ENCODE assay signal across 11 cellular contexts in the genomic region with DNA sequence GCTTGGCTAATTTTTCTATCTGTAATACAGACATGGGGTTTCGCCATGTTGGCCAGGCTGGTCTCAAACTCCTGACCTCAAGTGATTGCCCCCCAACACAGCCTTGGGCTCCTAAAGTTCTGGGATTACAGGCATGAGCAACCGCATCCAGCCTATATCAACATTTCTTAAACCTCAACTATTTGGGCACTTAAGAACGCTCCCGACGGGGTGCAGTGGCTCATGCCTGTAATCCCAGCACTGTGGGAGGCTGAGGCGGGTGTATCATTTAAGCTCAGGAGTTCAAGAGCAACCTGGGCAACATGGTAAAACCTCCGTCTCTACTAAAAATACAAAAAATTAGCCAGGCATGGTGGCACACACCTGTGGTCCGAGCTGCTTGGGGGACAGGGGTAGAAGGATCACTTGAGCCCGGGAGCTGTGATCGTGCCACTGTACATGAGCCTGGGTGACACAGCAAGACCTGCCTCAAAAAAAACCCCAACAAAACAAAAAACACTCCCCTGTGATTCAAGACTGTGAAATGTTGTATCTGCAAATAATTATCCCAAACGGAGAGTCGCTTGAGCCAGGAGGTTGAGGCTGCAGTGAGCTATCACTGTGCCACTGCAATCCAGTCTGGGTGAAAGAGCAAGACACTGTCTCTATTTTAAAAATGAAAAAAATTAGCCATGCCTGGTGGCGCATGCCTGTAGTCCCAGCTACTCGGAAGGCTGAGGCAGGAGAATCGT. TPM values are rescaled to one million over a fixed set of nuclear protein-coding genes. Genes with fewer than 3 reads are reported as not detected.
DNase-seq lines count a peak whose midpoint lies in the region; ATAC-seq and TF ChIP-seq lines count a peak whose summit lies in the region.
"Had no signal": no experiment of that assay in that cellular context is flagged by ENCODE, and none has a peak within 500 bp of the region (broad histone marks: within the 10 kb centered on the region; RNA-seq: fewer than 3 reads in every experiment).

No MANE protein-coding gene starts in this region.

- H3K9me2 ChIP-seq in DOHH2 (replicated peaks; ENCODE audit: control insufficient read depth, low read length): no peaks in the 10 kb centered on the region

- H3K36me3 ChIP-seq in DOHH2 (ENCODE audit: control insufficient read depth, low read length) (peaks cover 29% of the 10 kb centered on the region), OCI-LY3 (replicated peaks; ENCODE audit: low read depth, low read length) (peaks cover 8% of the 10 kb centered on the region)
- H3K36me3 ChIP-seq: HAP-1, upper lobe of right lung had no signal

- H3K9me3 ChIP-seq in DOHH2 (ENCODE audit: control insufficient read depth, insufficient read depth, low read length) (no peaks in the 10 kb centered on the region), OCI-LY3 (ENCODE audit: insufficient read depth, low read length) (no peaks in the 10 kb centered on the region)
- H3K9me3 ChIP-seq: HAP-1, upper lobe of right lung had no signal

- H3K4me1 ChIP-seq in DOHH2 (ENCODE audit: control insufficient read depth, low read length) (peaks cover 80% of the 10 kb centered on the region), OCI-LY3 (ENCODE audit: low read length) (peaks cover 27% of the 10 kb centered on the region)

- peak; percentile 44 for ATAC-seq in sciatic nerve
- no peak for ATAC-seq in GM19452 (IDR thresholded peaks at IDR 0.05; ENCODE audit: unreplicated experiment)
- ATAC-seq: upper lobe of right lung had no signal

- H4K20me1 ChIP-seq in DOHH2 (ENCODE audit: control insufficient read depth, insufficient read depth, low read depth, low read length): 0 out of 2 replicates have a peak, but pooled peaks cover 5% of the 10 kb centered on the region
- H4K20me1 ChIP-seq in OCI-LY3 (ENCODE audit: insufficient read depth, low read length): peaks cover 88% of the 10 kb centered on the region

- H3K4me2 ChIP-seq in DOHH2 (ENCODE audit: low read length): peak overlapping the region; percentile 68
- H3K4me2 ChIP-seq in OCI-LY3 (ENCODE audit: low read length): peak overlapping the region; percentile 57

- H3K4me3 ChIP-seq in DOHH2 (ENCODE audit: low read length) (0 out of 2 replicates have a peak overlapping the region, but pooled peaks have one; percentile 12), OCI-LY3 (ENCODE audit: low read length) (peak overlapping the region; percentile 60), epithelial cell of proximal tubule (ENCODE audit: low read depth, low read length) (no peak overlapping the region)
- H3K4me3 ChIP-seq: HAP-1, upper lobe of right lung had no signal

- H3K27me3 ChIP-seq in DOHH2 (ENCODE audit: control insufficient read depth, low read length) (no peaks in the 10 kb centered on the region), OCI-LY3 (ENCODE audit: low read depth, low read length) (no peaks in the 10 kb centered on the region)
- H3K27me3 ChIP-seq: upper lobe of right lung had no signal

- H3F3A ChIP-seq in DOHH2 (ENCODE audit: control insufficient read depth, insufficient read depth): peaks cover 21% of the 10 kb centered on the region; the same call in 1 of the 2 replicates

- no peak overlapping the region for H2AFZ ChIP-seq in OCI-LY3 (ENCODE audit: low read depth, low read length)

- TF ChIP-seq CTCF in DOHH2 (IDR thresholded peaks at IDR 0.05; ENCODE audit: low read depth, low read length, poor library complexity, severe bottlenecking) (no peak), OCI-LY3 (IDR thresholded peaks at IDR 0.05; ENCODE audit: low read depth, low read length) (no peak), epithelial cell of proximal tubule (conservative IDR thresholded peaks at IDR 0.05; ENCODE audit: low read depth, low read length) (no peak)

- intact Hi-C loops in sciatic nerve (cut with DNase I): no loop called here

- peak overlapping the region; percentile 31; the same call in 1 of the 2 replicates for H3K9ac ChIP-seq in OCI-LY3 (ENCODE audit: low read length)

- H3K79me2 ChIP-seq in DOHH2 (ENCODE audit: control insufficient read depth, low read length) (peaks cover 99% of the 10 kb centered on the region), OCI-LY3 (ENCODE audit: low read length) (peaks cover 99% of the 10 kb centered on the region)

- DNase-seq in epithelial cell of proximal tubule (ENCODE audit: low read depth): peak; percentile 69
- DNase-seq in sciatic nerve (ENCODE audit: low spot score): no peak
- no peak for DNase-seq in stimulated activated CD4-positive, alpha-beta T cell treated with anti-CD3 and anti-CD28 coated beads, Interleukin-2, amount 100 ng/mL, for 48 hours
- no peak for DNase-seq in germinal center (ENCODE audit: low spot score)
- DNase-seq: islet precursor cell, NCI-H510A, upper lobe of right lung had no signal

- H3K27ac ChIP-seq in DOHH2 (ENCODE audit: low read depth, low read length) (no peak overlapping the region), OCI-LY3 (ENCODE audit: low read length) (peak overlapping the region; percentile 72)
- H3K27ac ChIP-seq: upper lobe of right lung had no signal

RNA-seq across cellular contexts. Expression of a gene that starts 21.5 kb away (rescaled TPM):
- total RNA-seq in epithelial cell of proximal tubule (6.2 and 6.9 TPM in 2 replicates), sciatic nerve (23.8 TPM)

RNA-seq across cellular contexts. Expression of a gene that starts 52.3 kb away (rescaled TPM):
- total RNA-seq in epithelial cell of proximal tubule (11.4 and 15.3 TPM in 2 replicates), sciatic nerve (41.0 TPM)

RNA-seq across cellular contexts. Expression of a gene that starts 59.5 kb away (rescaled TPM):
- total RNA-seq in epithelial cell of proximal tubule (0.22 TPM in 1 of 2 replicates, not detected in the other), sciatic nerve (2.9 TPM)

RNA-seq across cellular contexts. Expression of a gene that starts 59.7 kb away (rescaled TPM):
- total RNA-seq in epithelial cell of proximal tubule: 90.1 and 158 TPM in 2 replicates
- 102 TPM for total RNA-seq in sciatic nerve
